32 cellular contexts compared by ENCODE assay signal in genomic region chr16:28497861-28498599, GRCh38. TPM values are rescaled to one million over a fixed set of nuclear protein-coding genes. Genes with fewer than 3 reads are reported as not detected.
DNase-seq lines count a peak whose midpoint lies in the region; ATAC-seq and TF ChIP-seq lines count a peak whose summit lies in the region.
"Had no signal": no experiment of that assay in that cellular context is flagged by ENCODE, and none has a peak within 500 bp of the region (broad histone marks: within the 10 kb centered on the region; RNA-seq: fewer than 3 reads in every experiment).

No MANE protein-coding gene starts in this region.

- no peak overlapping the region for H3K14ac ChIP-seq in trophoblast cell (ENCODE audit: low read length)

- no peak overlapping the region for H2AFZ ChIP-seq in trophoblast cell (ENCODE audit: insufficient read depth, low read length, poor library complexity)

- no peak for ATAC-seq in effector memory CD8-positive, alpha-beta T cell (replicated peaks)
- ATAC-seq in HG03469 (IDR thresholded peaks at IDR 0.05; ENCODE audit: unreplicated experiment) (no peak), GM21381 (IDR thresholded peaks at IDR 0.05; ENCODE audit: unreplicated experiment) (no peak)
- ATAC-seq: A549; heart left ventricle; psoas muscle; stimulated activated naive CD8-positive, alpha-beta T cell treated with anti-CD3 and anti-CD28 coated beads, Interleukin-15, Interleukin-2, amounts not matched to agents 100 U/mL and 50 U/mL, for 24 hours had no signal

- no peak for TF ChIP-seq POLR2A in prostate gland (IDR thresholded peaks at IDR 0.05)

- POLR2A ChIA-PET in CD8-positive, alpha-beta memory T cell (lab: Charles Lee) = no interaction called here

- no peak overlapping the region for H3K23ac ChIP-seq in trophoblast cell (ENCODE audit: low read length)

- CTCF ChIA-PET in CD8-positive, alpha-beta memory T cell (lab: Charles Lee) = no interaction called here

- H3K4me3 Mint-ChIP-seq in activated CD4-positive, alpha-beta T cell treated with anti-CD3 and anti-CD28 coated beads, Interleukin-2, amount 10 ng/mL, durations not matched to agents 24 days and 14 days = no peak overlapping the region
- H3K4me3 Mint-ChIP-seq in CD8-positive, alpha-beta memory T cell = peak overlapping the region in 3 of 7 donors; percentile 8 to 86 (median 32)
- H3K4me3 Mint-ChIP-seq in effector memory CD8-positive, alpha-beta T cell = peak overlapping the region; percentile 91 to 97
- H3K4me3 Mint-ChIP-seq: activated T-cell treated with anti-CD3 and anti-CD28 coated beads, Interleukin-2, amount 50 U/mL, for 24 hours; brain had no signal

- peaks cover 7% of the 10 kb centered on the region for H3K36me3 Mint-ChIP-seq in activated CD4-positive, alpha-beta T cell treated with anti-CD3 and anti-CD28 coated beads, Interleukin-2, amount 10 ng/mL, durations not matched to agents 24 days and 14 days (ENCODE audit: low read depth)
- peaks cover 0 to 38% (median 8%) of the 10 kb centered on the region in 3 donors for H3K36me3 Mint-ChIP-seq in CD8-positive, alpha-beta memory T cell
- H3K36me3 Mint-ChIP-seq in effector memory CD8-positive, alpha-beta T cell (ENCODE audit: insufficient read depth) = peaks cover 14% of the 10 kb centered on the region
- H3K36me3 Mint-ChIP-seq: brain had no signal

- H3K79me2 ChIP-seq in trophoblast cell (ENCODE audit: control insufficient read depth, insufficient read depth, low read length, poor library complexity) = no peaks in the 10 kb centered on the region

- H3K4me3 ChIP-seq in CD8-positive, alpha-beta memory T cell (ENCODE audit: low read length) = no peak overlapping the region
- H3K4me3 ChIP-seq in trophoblast cell (ENCODE audit: low read depth, low read length) (no peak overlapping the region), prostate gland (no peak overlapping the region)
- H3K4me3 ChIP-seq: A549, HAP-1, heart left ventricle, thoracic aorta, vagina had no signal

- peak overlapping the region; percentile 65 for H3K27ac Mint-ChIP-seq in activated CD4-positive, alpha-beta T cell treated with anti-CD3 and anti-CD28 coated beads, Interleukin-2, amount 10 ng/mL, durations not matched to agents 24 days and 14 days
- peak overlapping the region in 5 of 8 donors; percentile 19 to 100 (median 78) for H3K27ac Mint-ChIP-seq in CD8-positive, alpha-beta memory T cell
- H3K27ac Mint-ChIP-seq in effector memory CD8-positive, alpha-beta T cell = peak overlapping the region; percentile 98
- H3K27ac Mint-ChIP-seq: activated T-cell treated with anti-CD3 and anti-CD28 coated beads, Interleukin-2, amount 50 U/mL, for 24 hours; brain had no signal

- H2BK120ac ChIP-seq in trophoblast cell (ENCODE audit: insufficient read depth, low read length, poor library complexity) = no peak overlapping the region

- H3K9me3 Mint-ChIP-seq in activated CD4-positive, alpha-beta T cell treated with anti-CD3 and anti-CD28 coated beads, Interleukin-2, amount 10 ng/mL, durations not matched to agents 24 days and 14 days = no peaks in the 10 kb centered on the region
- H3K9me3 Mint-ChIP-seq in CD8-positive, alpha-beta memory T cell = no peaks in the 10 kb centered on the region
- H3K9me3 Mint-ChIP-seq in effector memory CD8-positive, alpha-beta T cell = no peaks in the 10 kb centered on the region
- H3K9me3 Mint-ChIP-seq: activated T-cell treated with anti-CD3 and anti-CD28 coated beads, Interleukin-2, amount 50 U/mL, for 24 hours; brain had no signal

- intact Hi-C loops in activated CD4-positive, alpha-beta T cell treated with anti-CD3 and anti-CD28 coated beads, Interleukin-2, amount 10 ng/mL, durations not matched to agents 24 days and 14 days (cut with micrococcal nuclease) = no loop called here
- intact Hi-C loops in prostate gland (cut with DNase I) = loop anchor here (10.0 kb wide), 1 partner anchor 117 kb away; the partner anchor contains the start of gene SULT1A1

- no peak overlapping the region for H3K4me2 ChIP-seq in trophoblast cell (ENCODE audit: low read length)
- H3K4me2 ChIP-seq: A549 had no signal

- no peaks in the 10 kb centered on the region for H3K9me3 ChIP-seq in CD8-positive, alpha-beta memory T cell (ENCODE audit: low read length)
- H3K9me3 ChIP-seq in trophoblast cell (ENCODE audit: insufficient read depth, low read depth, low read length) (peaks cover 3% of the 10 kb centered on the region), prostate gland (no peaks in the 10 kb centered on the region)
- H3K9me3 ChIP-seq: A549, HAP-1, heart left ventricle, psoas muscle, thoracic aorta, vagina had no signal

- no peak overlapping the region for H3K27ac ChIP-seq in CD8-positive, alpha-beta memory T cell (ENCODE audit: low read depth, low read length)
- H3K27ac ChIP-seq in trophoblast cell (ENCODE audit: low read depth, low read length) = no peak overlapping the region
- H3K27ac ChIP-seq in prostate gland = no peak overlapping the region
- H3K27ac ChIP-seq: A549, heart left ventricle, psoas muscle, thoracic aorta, vagina had no signal

- TF ChIP-seq CTCF in prostate gland (IDR thresholded peaks at IDR 0.05) = no peak

- no peaks in the 10 kb centered on the region for H3K27me3 ChIP-seq in CD8-positive, alpha-beta memory T cell (ENCODE audit: insufficient read depth, low read length, poor library complexity, severe bottlenecking)
- H3K27me3 ChIP-seq in trophoblast cell (ENCODE audit: insufficient read depth, low read length) (no peaks in the 10 kb centered on the region), prostate gland (replicated peaks; ENCODE audit: insufficient read depth) (no peaks in the 10 kb centered on the region)
- H3K27me3 ChIP-seq: vagina had no signal

- no peak overlapping the region for H3K4ac ChIP-seq in trophoblast cell (ENCODE audit: low read depth, low read length)

- peaks cover 16% of the 10 kb centered on the region for H3K79me1 ChIP-seq in trophoblast cell (ENCODE audit: low read length)

- WGBS in trophoblast cell (ENCODE audit: extremely low coverage, insufficient coverage, insufficient read length) = no CpG with 5 or more reads among the region's 33 CpGs
- WGBS in prostate gland = 78% methylated on average over 24 of the region's 33 CpGs

- H3K18ac ChIP-seq in trophoblast cell (ENCODE audit: low read length) = no peak overlapping the region

- H3K27me3 Mint-ChIP-seq in activated CD4-positive, alpha-beta T cell treated with anti-CD3 and anti-CD28 coated beads, Interleukin-2, amount 10 ng/mL, durations not matched to agents 24 days and 14 days = no peaks in the 10 kb centered on the region
- no peaks in the 10 kb centered on the region for H3K27me3 Mint-ChIP-seq in CD8-positive, alpha-beta memory T cell
- no peaks in the 10 kb centered on the region for H3K27me3 Mint-ChIP-seq in effector memory CD8-positive, alpha-beta T cell
- H3K27me3 Mint-ChIP-seq: activated T-cell treated with anti-CD3 and anti-CD28 coated beads, Interleukin-2, amount 50 U/mL, for 24 hours had no signal

- no peaks in the 10 kb centered on the region for H3K36me3 ChIP-seq in CD8-positive, alpha-beta memory T cell (ENCODE audit: insufficient read depth, low read length)
- H3K36me3 ChIP-seq in trophoblast cell (ENCODE audit: control insufficient read depth in 1 of 2, insufficient read depth in 2 of 2, low read length in 2 of 2) (no peaks in the 10 kb centered on the region), prostate gland (no peaks in the 10 kb centered on the region)
- H3K36me3 ChIP-seq: HAP-1, thoracic aorta, vagina had no signal

- peak overlapping the region; percentile 5 for H2AK5ac ChIP-seq in trophoblast cell (ENCODE audit: low read length)

- peaks cover 50% of the 10 kb centered on the region for H3K4me1 Mint-ChIP-seq in activated CD4-positive, alpha-beta T cell treated with anti-CD3 and anti-CD28 coated beads, Interleukin-2, amount 10 ng/mL, durations not matched to agents 24 days and 14 days
- H3K4me1 Mint-ChIP-seq in CD8-positive, alpha-beta memory T cell = peaks cover 45 to 54% (median 52%) of the 10 kb centered on the region in 3 donors
- H3K4me1 Mint-ChIP-seq in effector memory CD8-positive, alpha-beta T cell (ENCODE audit: low read depth in 2 of 2) = peaks cover 50 to 52% of the 10 kb centered on the region in 2 donors
- H3K4me1 Mint-ChIP-seq: brain had no signal

- H2BK5ac ChIP-seq in trophoblast cell (ENCODE audit: low read depth, low read length, poor library complexity) = no peak overlapping the region

- H4K8ac ChIP-seq in trophoblast cell (ENCODE audit: low read depth, low read length) = no peak overlapping the region

- H3K9ac ChIP-seq in trophoblast cell (ENCODE audit: low read length) = no peak overlapping the region

- DNase-seq in activated CD4-positive, alpha-beta T cell treated with anti-CD3 and anti-CD28 coated beads, Interleukin-2, amount 10 ng/mL, durations not matched to agents 24 days and 14 days = no peak
- DNase-seq in activated CD4-positive, alpha-beta T cell treated with anti-CD3 and anti-CD28 coated beads for 4 hours = no peak
- no peak for DNase-seq in CD8-positive, alpha-beta memory T cell
- no peak for DNase-seq in effector memory CD8-positive, alpha-beta T cell
- DNase-seq in trophoblast cell = no peak
- no peak for DNase-seq in prostate gland (ENCODE audit: low spot score)
- DNase-seq: activated T-cell treated with anti-CD3 and anti-CD28 coated beads, Interleukin-2, amount 50 U/mL, for 24 hours; AML-193; COR-L47; DMS79; effector CD4-positive, alpha-beta T cell; GDM1; heart left ventricle; NCI-H1105; NCI-H187 treated with DMSO at 0.1 percent for 48 hours; NCI-H526; psoas muscle; stimulated activated CD4-positive, alpha-beta T cell treated with anti-CD3 and anti-CD28 coated beads, Interleukin-15, amount 100 ng/mL, for 24 hours; stimulated activated naive CD8-positive, alpha-beta T cell treated with anti-CD3 and anti-CD28 coated beads, Interleukin-15, Interleukin-2, amounts not matched to agents 100 U/mL and 50 U/mL, for 24 hours; SW 1271 had no signal

- peaks cover 41% of the 10 kb centered on the region for H3K4me1 ChIP-seq in CD8-positive, alpha-beta memory T cell (ENCODE audit: insufficient read depth, low read length)
- H3K4me1 ChIP-seq in trophoblast cell (ENCODE audit: control insufficient read depth in 1 of 2, insufficient read depth in 2 of 2, low read length in 2 of 2) (peaks cover 2 to 5% of the 10 kb centered on the region in 2 experiments), prostate gland (replicated peaks) (no peaks in the 10 kb centered on the region)
- H3K4me1 ChIP-seq: A549, HAP-1, psoas muscle, vagina had no signal

- H2BK12ac ChIP-seq in trophoblast cell (ENCODE audit: low read length) = no peak overlapping the region

- H4K91ac ChIP-seq in trophoblast cell (ENCODE audit: low read depth, low read length) = no peak overlapping the region

- no peak overlapping the region for H4K12ac ChIP-seq in trophoblast cell (ENCODE audit: low read depth, low read length)

RNA-seq across cellular contexts. Expression of gene APOBR, which starts 3.6 kb away (rescaled TPM):
- total RNA-seq in activated CD4-positive, alpha-beta T cell treated with anti-CD3 and anti-CD28 coated beads, Interleukin-2, amount 10 ng/mL, durations not matched to agents 24 days and 14 days = 4.0 and 4.1 TPM in 2 replicates
- 1 to 10 TPM; 7.7 to 8.0 TPM for total RNA-seq in CD8-positive, alpha-beta memory T cell
- 4.9 TPM for polyA plus RNA-seq in CD8-positive, alpha-beta memory T cell
- 1.4 and 1.5 TPM in 2 replicates for polyA plus RNA-seq in trophoblast cell (2013)
- total RNA-seq in prostate gland = 1 to 10 TPM; 1.3 to 3.4 TPM
- total RNA-seq: epithelial cell of proximal tubule, fibroblast of villous mesenchyme, lung microvascular endothelial cell, M059J had no signal

RNA-seq across cellular contexts. Expression of gene CLN3, which starts 6.2 kb away (rescaled TPM):
- total RNA-seq in activated CD4-positive, alpha-beta T cell treated with anti-CD3 and anti-CD28 coated beads, Interleukin-2, amount 10 ng/mL, durations not matched to agents 24 days and 14 days = 26.1 and 27.7 TPM in 2 replicates
- total RNA-seq in CD8-positive, alpha-beta memory T cell = 10 to 100 TPM; 32.5 to 38.2 TPM
- 36.1 TPM for polyA plus RNA-seq in CD8-positive, alpha-beta memory T cell
- 40.6 and 43.8 TPM in 2 replicates for polyA plus RNA-seq in trophoblast cell (2013)
- 10 to 100 TPM; 30.6 to 47.3 TPM for total RNA-seq in prostate gland

RNA-seq across cellular contexts. Expression of gene IL27, which starts 8.6 kb away (rescaled TPM):
- not detected in 2 replicates for total RNA-seq in activated CD4-positive, alpha-beta T cell treated with anti-CD3 and anti-CD28 coated beads, Interleukin-2, amount 10 ng/mL, durations not matched to agents 24 days and 14 days
- total RNA-seq in CD8-positive, alpha-beta memory T cell = not detected
- not detected for polyA plus RNA-seq in CD8-positive, alpha-beta memory T cell
- 0.41 and 0.61 TPM in 2 replicates for polyA plus RNA-seq in trophoblast cell (2013)
- not detected for total RNA-seq in prostate gland
- total RNA-seq: activated CD8-positive, alpha-beta memory T cell treated with anti-CD3 and anti-CD28 coated beads for 36 hours; epithelial cell of proximal tubule; fibroblast of villous mesenchyme; lung microvascular endothelial cell; M059J; psoas muscle; vagina had no signal
- polyA plus RNA-seq: A549 had no signal

RNA-seq across cellular contexts. Expression of gene NPIPB7, which starts 25.9 kb away (rescaled TPM):
- not detected in 2 replicates for total RNA-seq in activated CD4-positive, alpha-beta T cell treated with anti-CD3 and anti-CD28 coated beads, Interleukin-2, amount 10 ng/mL, durations not matched to agents 24 days and 14 days
- total RNA-seq in CD8-positive, alpha-beta memory T cell = not detected
- not detected for polyA plus RNA-seq in CD8-positive, alpha-beta memory T cell
- 0.22 and 0.45 TPM in 2 replicates for polyA plus RNA-seq in trophoblast cell (2013)
- not detected for total RNA-seq in prostate gland
- total RNA-seq: epithelial cell of proximal tubule, fibroblast of villous mesenchyme, heart left ventricle, lung microvascular endothelial cell, M059J, thoracic aorta, vagina had no signal

RNA-seq across cellular contexts. Expression of gene NUPR1, which starts 40.7 kb away (rescaled TPM):
- not detected in 2 replicates for total RNA-seq in activated CD4-positive, alpha-beta T cell treated with anti-CD3 and anti-CD28 coated beads, Interleukin-2, amount 10 ng/mL, durations not matched to agents 24 days and 14 days
- total RNA-seq in CD8-positive, alpha-beta memory T cell = not detected
- not detected for polyA plus RNA-seq in CD8-positive, alpha-beta memory T cell
- 36.2 and 40.7 TPM in 2 replicates for polyA plus RNA-seq in trophoblast cell (2013)
- total RNA-seq in prostate gland = 100 to 1,000 TPM in 1 of 2 donors, 10 to 100 TPM in 1; 79.6 to 107 TPM
- total RNA-seq: activated CD8-positive, alpha-beta memory T cell treated with anti-CD3 and anti-CD28 coated beads for 36 hours; epithelial cell of proximal tubule had no signal
